28 cellular contexts compared by ENCODE assay signal in genomic region chr1:2000850-2001249, GRCh38. TPM values are rescaled to one million over a fixed set of nuclear protein-coding genes. Genes with fewer than 3 reads are reported as not detected.
"Had no signal": no experiment of that assay in that cellular context is flagged by ENCODE, and none has a peak within 500 bp of the region (broad histone marks: within the 10 kb centered on the region; RNA-seq: fewer than 3 reads in every experiment).

No MANE protein-coding gene starts in this region.

- H3K4me3 ChIP-seq: Peyer's patch had no signal

- H3K27me3 ChIP-seq: Peyer's patch had no signal

- H3K36me3 ChIP-seq: brain microvascular endothelial cell, Peyer's patch, WERI-Rb-1 had no signal

- H3K4me3 Mint-ChIP-seq: activated CD4-positive, alpha-beta T cell treated with anti-CD3 and anti-CD28 coated beads, Interleukin-2, amount 10 ng/mL, durations not matched to agents 24 days and 14 days; activated CD8-positive, alpha-beta T cell treated with anti-CD3 and anti-CD28 coated beads for 36 hours; activated T-cell treated with anti-CD3 and anti-CD28 coated beads, Interleukin-2, amount 50 U/mL, for 72 hours; activated T-helper 17 cell treated with anti-CD3 and anti-CD28 coated beads, Interleukin-2, amount 50 U/mL, for 72 hours had no signal

- H3K36me3 Mint-ChIP-seq: activated naive CD4-positive, alpha-beta T cell treated with anti-CD3 and anti-CD28 coated beads, Interleukin-2, amount 50 U/mL, for 72 hours had no signal

- H3K9me3 Mint-ChIP-seq: activated CD4-positive, alpha-beta T cell treated with anti-CD3 and anti-CD28 coated beads, Interleukin-2, amount 10 ng/mL, durations not matched to agents 24 days and 14 days; activated CD8-positive, alpha-beta T cell treated with anti-CD3 and anti-CD28 coated beads for 36 hours; activated naive CD4-positive, alpha-beta T cell treated with anti-CD3 and anti-CD28 coated beads, Interleukin-2, amount 50 U/mL, for 72 hours; activated T-cell treated with anti-CD3 and anti-CD28 coated beads, Interleukin-2, amount 50 U/mL, for 72 hours; activated T-helper 17 cell treated with anti-CD3 and anti-CD28 coated beads, Interleukin-2, amount 50 U/mL, for 72 hours had no signal

- DNase-seq: activated CD4-positive, alpha-beta T cell treated with anti-CD3 and anti-CD28 coated beads, Interleukin-2, amount 10 ng/mL, durations not matched to agents 24 days and 14 days; activated CD4-positive, alpha-beta T cell treated with anti-CD3 and anti-CD28 coated beads, Interleukin-2, amount 50 U/mL, for 4 hours; activated CD8-positive, alpha-beta T cell treated with anti-CD3 and anti-CD28 coated beads for 36 hours; activated effector memory CD4-positive, alpha-beta T cell treated with anti-CD3 and anti-CD28 coated beads, Interleukin-2, amount 50 U/mL, for 16 hours; activated naive CD4-positive, alpha-beta T cell; activated T-cell treated with anti-CD3 and anti-CD28 coated beads, Interleukin-2, amount 50 U/mL, for 1 hour; activated T-cell treated with anti-CD3 and anti-CD28 coated beads, Interleukin-2, amount 50 U/mL, for 72 hours; amniotic stem cell; aorta; brain microvascular endothelial cell; central memory CD4-positive, alpha-beta T cell; Karpas-422; KBM-7; NCI-H1105; NCI-H1417 treated with DMSO at 0.1 percent for 48 hours; NCI-H1930; NCI-H345; NCI-H524 treated with DMSO at 0.1 percent for 48 hours; Peyer's patch; Right ventricle myocardium superior; SW 1271; T-helper 1 cell; T-helper 2 cell; T-helper 9 cell; WERI-Rb-1 had no signal

- H3K9me3 ChIP-seq: Peyer's patch had no signal

- H3K27ac ChIP-seq: brain microvascular endothelial cell, Peyer's patch, RWPE1, WERI-Rb-1 had no signal

- H3K27ac Mint-ChIP-seq: activated CD4-positive, alpha-beta T cell treated with anti-CD3 and anti-CD28 coated beads, Interleukin-2, amount 10 ng/mL, durations not matched to agents 24 days and 14 days; activated CD8-positive, alpha-beta T cell treated with anti-CD3 and anti-CD28 coated beads for 36 hours; activated naive CD4-positive, alpha-beta T cell treated with anti-CD3 and anti-CD28 coated beads, Interleukin-2, amount 50 U/mL, for 72 hours; activated T-cell treated with anti-CD3 and anti-CD28 coated beads, Interleukin-2, amount 50 U/mL, for 72 hours; activated T-helper 17 cell treated with anti-CD3 and anti-CD28 coated beads, Interleukin-2, amount 50 U/mL, for 72 hours had no signal

- ATAC-seq: activated CD8-positive, alpha-beta T cell treated with anti-CD3 and anti-CD28 coated beads for 36 hours; activated naive CD4-positive, alpha-beta T cell treated with anti-CD3 and anti-CD28 coated beads, Interleukin-2, amount 50 U/mL, for 72 hours; activated T-cell treated with anti-CD3 and anti-CD28 coated beads, Interleukin-2, amount 50 U/mL, for 72 hours; activated T-helper 17 cell treated with anti-CD3 and anti-CD28 coated beads, Interleukin-2, amount 50 U/mL, for 72 hours had no signal

RNA-seq across cellular contexts. Expression of gene CFAP74, which starts 2.7 kb away (rescaled TPM):
- polyA plus RNA-seq: aorta had no signal

RNA-seq across cellular contexts. Expression of gene GABRD, which starts 18.3 kb away (rescaled TPM):
- polyA plus RNA-seq: aorta had no signal
